ENCODE assay signal across 18 cellular contexts in genomic region chr18:31954349-31954748, GRCh38. TPM values are rescaled to one million over a fixed set of nuclear protein-coding genes. Genes with fewer than 3 reads are reported as not detected.
DNase-seq lines count a peak whose midpoint lies in the region; ATAC-seq and TF ChIP-seq lines count a peak whose summit lies in the region.
"Had no signal": no experiment of that assay in that cellular context is flagged by ENCODE, and none has a peak within 500 bp of the region (broad histone marks: within the 10 kb centered on the region; RNA-seq: fewer than 3 reads in every experiment).

No MANE protein-coding gene starts in this region.

- no peaks in the 10 kb centered on the region for H3K9me3 ChIP-seq in adrenal gland (replicated peaks in 1 of 3)
- H3K9me3 ChIP-seq: sigmoid colon had no signal

- DNase-seq in EH (ENCODE audit: low read depth) (peak; percentile 19), M059J (ENCODE audit: low read depth) (peak; percentile 72), adrenal gland (peak; percentile 39 to 90 (median 83)), left colon (no peak), GM19238 (ENCODE audit: insufficient read length, low spot score) (no peak)
- DNase-seq in activated T-cell treated with anti-CD3 and anti-CD28 coated beads, Interleukin-2, amount 50 U/mL, for 4 hours: no peak
- no peak for DNase-seq in stimulated activated CD4-positive, alpha-beta T cell treated with anti-CD3 and anti-CD28 coated beads, Interleukin-15, amount 100 ng/mL, for 24 hours
- DNase-seq: activated CD4-positive, alpha-beta T cell treated with anti-CD3 and anti-CD28 coated beads for 4 hours; activated T-cell treated with anti-CD3 and anti-CD28 coated beads, Interleukin-2, amount 50 U/mL, for 24 hours; anterior cingulate cortex; effector CD8-positive, alpha-beta T cell; GDM1; KBM-7; kidney glomerular epithelial cell; NCI-H2029 treated with DMSO at 0.1 percent for 48 hours; sigmoid colon; T-cell had no signal

- no peak overlapping the region for H3K4me3 ChIP-seq in adrenal gland
- H3K4me3 ChIP-seq: sigmoid colon had no signal

- TF ChIP-seq CTCF in adrenal gland (IDR thresholded peaks at IDR 0.05): no peak

- no peaks in the 10 kb centered on the region for H3K4me1 ChIP-seq in adrenal gland (replicated peaks in 1 of 2)
- H3K4me1 ChIP-seq: sigmoid colon had no signal

- H3K4me3 Mint-ChIP-seq in activated T-cell treated with anti-CD3 and anti-CD28 coated beads, Interleukin-2, amount 50 U/mL, for 4 hours: no peak overlapping the region
- H3K4me3 Mint-ChIP-seq: activated T-cell treated with anti-CD3 and anti-CD28 coated beads, Interleukin-2, amount 50 U/mL, for 24 hours; T-cell had no signal

- intact Hi-C loops in adrenal gland (cut with DNase I) (loop anchor here in 1 of 2 donors (10.0 kb wide), 1 partner anchor 410 kb away; no protein-coding TSS in a partner anchor), left colon (cut with DNase I, micrococcal nuclease) (no loop called here)

- peak; percentile 70 for ATAC-seq in left colon
- no peak for ATAC-seq in GM21825 (IDR thresholded peaks at IDR 0.05; ENCODE audit: unreplicated experiment)
- ATAC-seq in activated T-cell treated with anti-CD3 and anti-CD28 coated beads, Interleukin-2, amount 50 U/mL, for 4 hours: no peak
- ATAC-seq: T-cell had no signal

- H3K9me3 Mint-ChIP-seq in activated T-cell treated with anti-CD3 and anti-CD28 coated beads, Interleukin-2, amount 50 U/mL, for 4 hours: no peaks in the 10 kb centered on the region
- H3K9me3 Mint-ChIP-seq: activated T-cell treated with anti-CD3 and anti-CD28 coated beads, Interleukin-2, amount 50 U/mL, for 24 hours; T-cell had no signal

- H3K36me3 Mint-ChIP-seq in activated T-cell treated with anti-CD3 and anti-CD28 coated beads, Interleukin-2, amount 50 U/mL, for 4 hours (ENCODE audit: insufficient read depth): no peaks in the 10 kb centered on the region
- H3K36me3 Mint-ChIP-seq: T-cell had no signal

- peaks cover 6% of the 10 kb centered on the region for H3K27me3 Mint-ChIP-seq in activated T-cell treated with anti-CD3 and anti-CD28 coated beads, Interleukin-2, amount 50 U/mL, for 4 hours (ENCODE audit: low read depth)
- H3K27me3 Mint-ChIP-seq: activated T-cell treated with anti-CD3 and anti-CD28 coated beads, Interleukin-2, amount 50 U/mL, for 24 hours had no signal

- WGBS in adrenal gland, 4 donors: 28 to 39% (median 32%) methylated on average over 3 of the region's 3 CpGs

- H3K27ac ChIP-seq in adrenal gland: no peak overlapping the region
- H3K27ac ChIP-seq: sigmoid colon had no signal

- no peak for TF ChIP-seq POLR2A in adrenal gland (IDR thresholded peaks at IDR 0.05)

- H3K27me3 ChIP-seq in adrenal gland: no peaks in the 10 kb centered on the region
- H3K27me3 ChIP-seq: sigmoid colon had no signal

- no peaks in the 10 kb centered on the region for H3K4me1 Mint-ChIP-seq in activated T-cell treated with anti-CD3 and anti-CD28 coated beads, Interleukin-2, amount 50 U/mL, for 4 hours (ENCODE audit: low read depth)

- H3K36me3 ChIP-seq in adrenal gland (replicated peaks in 1 of 2): no peaks in the 10 kb centered on the region
- H3K36me3 ChIP-seq: sigmoid colon had no signal

RNA-seq across cellular contexts. Expression of gene TRAPPC8, which starts 11.4 kb away (rescaled TPM):
- 23.8 and 34.4 TPM in 2 replicates for total RNA-seq in M059J (2014; rRNA removed; shearing (Covaris generic))
- total RNA-seq in adrenal gland (10 to 100 TPM; 24.6 to 69.6 (median 44.6) TPM), left colon (10 to 100 TPM; 47.1 to 48.1 TPM)
- polyA plus RNA-seq in adrenal gland: 10 to 100 TPM; 12.8 to 40.0 (median 13.1) TPM
- 10 to 100 TPM; 32.3 to 35.9 (median 33.9) TPM for total RNA-seq in activated T-cell treated with anti-CD3 and anti-CD28 coated beads, Interleukin-2, amount 50 U/mL, for 4 hours

Comparison
In these comparisons a context has a peak if more than half of its experiments do, and no peak if none do; other contexts are left out.
1. DNase-seq: peak in EH (single experiment), M059J (single experiment) and adrenal gland (7 of 7); none in left colon (0 of 2), activated T-cell treated with anti-CD3 and anti-CD28 coated beads, Interleukin-2, amount 50 U/mL, for 4 hours (single experiment), stimulated activated CD4-positive, alpha-beta T cell treated with anti-CD3 and anti-CD28 coated beads, Interleukin-15, amount 100 ng/mL, for 24 hours (single experiment) and GM19238 (single experiment).